Comparison of ENCODE assay signal across 12 cellular contexts in the genomic region with DNA sequence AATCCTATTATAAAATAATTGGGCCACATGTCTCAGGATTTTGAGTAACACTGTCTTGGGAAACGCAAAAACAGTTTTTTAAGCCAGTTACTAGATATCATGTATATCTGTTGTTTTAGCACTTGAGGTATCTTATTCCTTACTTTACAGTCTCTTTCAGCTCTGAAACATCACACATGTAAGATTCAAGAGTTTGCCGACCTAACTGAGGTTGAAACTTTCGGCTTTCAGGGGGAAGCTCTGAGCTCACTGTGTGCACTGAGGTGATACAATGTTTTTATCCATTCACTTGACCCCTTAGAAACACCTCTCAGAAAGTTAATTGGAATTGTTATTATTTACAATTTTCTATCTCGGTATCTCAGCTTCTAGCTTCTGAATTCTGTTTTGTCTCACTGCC. TPM values are rescaled to one million over a fixed set of nuclear protein-coding genes. Genes with fewer than 3 reads are reported as not detected.
DNase-seq lines count a peak whose midpoint lies in the region; TF ChIP-seq lines count a peak whose summit lies in the region.
"Not testable (repeated sequence)": the region's sequence is repeated elsewhere in the genome, so short reads cannot be mapped to it uniquely, and the experiment has no call there.
"Had no signal": no experiment of that assay in that cellular context is flagged by ENCODE, and none has a peak within 500 bp of the region (broad histone marks: within the 10 kb centered on the region; RNA-seq: fewer than 3 reads in every experiment).

No MANE protein-coding gene starts in this region.

- H3K9me2 ChIP-seq in OCI-LY7 (ENCODE audit: insufficient read depth, low read length); SU-DHL-6 (replicated peaks; ENCODE audit: insufficient read depth, low read length): not testable (repeated sequence)

- H3K4me2 ChIP-seq in OCI-LY7 (ENCODE audit: low read length) (peak overlapping the region; percentile 64), SU-DHL-6 (ENCODE audit: low read depth, low read length, poor library complexity, severe bottlenecking) (peak overlapping the region; percentile 96)

- peak overlapping the region; percentile 79 for H3K27ac ChIP-seq in OCI-LY7 (ENCODE audit: low read depth, low read length, poor library complexity, severe bottlenecking)
- peak overlapping the region; percentile 98 for H3K27ac ChIP-seq in SU-DHL-6 (ENCODE audit: low read depth, low read length)

- TSS peak; percentile 82 for BruUV-seq in OCI-LY7 (replicated peaks; lab: Mats Ljungman, UMichigan)

- peaks cover 38% of the 10 kb centered on the region for H3K4me1 ChIP-seq in OCI-LY7 (ENCODE audit: insufficient read depth, low read length, poor library complexity, severe bottlenecking)

- intact Hi-C loops in OCI-LY7 (cut with micrococcal nuclease; ENCODE audit: unreplicated experiment): not testable (repeated sequence)

- H3K27me3 ChIP-seq in SU-DHL-6 (ENCODE audit: low read length): not testable (repeated sequence)

- H3K36me3 Mint-ChIP-seq in IgD-negative memory B cell: not testable (repeated sequence)

- H3K27me3 Mint-ChIP-seq in IgD-negative memory B cell: not testable (repeated sequence)

- peak overlapping the region in 1 of 3 donors; percentile 32 for H3K27ac Mint-ChIP-seq in IgD-negative memory B cell

- CTCF ChIA-PET in OCI-LY7 (lab: Charles Lee; ENCODE audit: unreplicated experiment): not testable (repeated sequence)

- peak overlapping the region; percentile 59 for H3K9ac ChIP-seq in SU-DHL-6 (ENCODE audit: low read length)

- not testable (repeated sequence) for H4K20me1 ChIP-seq in OCI-LY7 (ENCODE audit: insufficient read depth, low read length); SU-DHL-6 (ENCODE audit: low read depth, low read length)

- H3K9me3 Mint-ChIP-seq in IgD-negative memory B cell: not testable (repeated sequence)

- peak overlapping the region; percentile 40; the same call in 1 of the 2 replicates for H3K4me3 ChIP-seq in GM12864 (ENCODE audit: low read depth, low read length)
- peak overlapping the region; percentile 64 for H3K4me3 ChIP-seq in OCI-LY7 (ENCODE audit: low read depth, low read length, poor library complexity, severe bottlenecking)
- peak overlapping the region; percentile 66 for H3K4me3 ChIP-seq in SU-DHL-6 (ENCODE audit: insufficient read depth, low read length, poor library complexity, severe bottlenecking)

- H3K79me2 ChIP-seq in OCI-LY7 (ENCODE audit: insufficient read depth, low read depth, low read length): not testable (repeated sequence)
- peaks cover 13% of the 10 kb centered on the region; the same call in 1 of the 2 replicates for H3K79me2 ChIP-seq in SU-DHL-6 (ENCODE audit: insufficient read depth, low read length)

- H2AFZ ChIP-seq in OCI-LY7 (ENCODE audit: low read length): peak overlapping the region; percentile 76; the same call in 1 of the 2 replicates
- H2AFZ ChIP-seq in SU-DHL-6 (ENCODE audit: low read depth, low read length, severe bottlenecking): not testable (repeated sequence)

- H3K4me1 Mint-ChIP-seq in IgD-negative memory B cell: peaks cover 4 to 12% (median 6%) of the 10 kb centered on the region in 3 donors

- POLR2A ChIA-PET in OCI-LY7 (lab: Charles Lee): interaction anchor here (1.2 kb wide), 1 partner anchor 49 kb away, joined by 6 read pairs; no protein-coding TSS in a partner anchor

- not testable (repeated sequence) for H3K36me3 ChIP-seq in OCI-LY7 (ENCODE audit: insufficient read depth, low read length); SU-DHL-6 (ENCODE audit: low read length)

- not testable (repeated sequence) for H3K9me3 ChIP-seq in OCI-LY7 (ENCODE audit: low read length); SU-DHL-6 (ENCODE audit: insufficient read depth, low read length)

- peaks cover 50% of the 10 kb centered on the region for H3F3A ChIP-seq in SU-DHL-6 (ENCODE audit: insufficient read depth)

- H3K4me3 Mint-ChIP-seq in IgD-negative memory B cell: peak overlapping the region in 3 of 4 donors; percentile 18 to 63 (median 43)

- TF ChIP-seq CTCF in GM12864 (IDR thresholded peaks at IDR 0.05; ENCODE audit: low read depth, low read length, missing control alignments); OCI-LY7 (conservative IDR thresholded peaks at IDR 0.05; ENCODE audit: low read length); SU-DHL-6 (IDR thresholded peaks at IDR 0.05; ENCODE audit: insufficient read depth, low read length, poor library complexity, severe bottlenecking): not testable (repeated sequence)

- DNase-seq in GM12864 (ENCODE audit: low read depth); OCI-LY7 (ENCODE audit: low spot score): not testable (repeated sequence)
- DNase-seq in NCI-H82 (lab: John Stamatoyannopoulos, UW) (peak; percentile 22), dedifferentiated amniotic fluid mesenchymal stem cell (ENCODE audit: extremely low spot score) (peak; percentile 14)

RNA-seq across cellular contexts. Expression of a gene that starts 18.8 kb away (rescaled TPM):
- polyA plus RNA-seq in IgD-negative memory B cell: 0.36 TPM
- total RNA-seq in OCI-LY7 (2014; rRNA removed; shearing (Covaris generic)): not detected in 2 replicates
- total RNA-seq in OCI-LY7 (2022): not detected in 2 replicates
- total RNA-seq: A172; CD4-positive, CD25-positive, alpha-beta regulatory T cell; CD8-positive, alpha-beta memory T cell; GM23248; H4 had no signal
- polyA plus RNA-seq: GM23248, HepG2 had no signal

RNA-seq across cellular contexts. Expression of a gene that starts 50.8 kb away (rescaled TPM):
- 64.5 TPM for polyA plus RNA-seq in IgD-negative memory B cell
- 27.3 and 42.0 TPM in 2 replicates for total RNA-seq in OCI-LY7 (2014; rRNA removed; shearing (Covaris generic))
- 109 and 131 TPM in 2 replicates for total RNA-seq in OCI-LY7 (2022)

RNA-seq across cellular contexts. Expression of a gene that starts 58.7 kb away (rescaled TPM):
- 35.1 TPM for polyA plus RNA-seq in IgD-negative memory B cell
- 47.1 and 60.7 TPM in 2 replicates for total RNA-seq in OCI-LY7 (2014; rRNA removed; shearing (Covaris generic))
- total RNA-seq in OCI-LY7 (2022): 42.5 and 48.2 TPM in 2 replicates
